24 cellular contexts compared by ENCODE assay signal in genomic region chr5:102772273-102772672, GRCh38. TPM values are rescaled to one million over a fixed set of nuclear protein-coding genes. Genes with fewer than 3 reads are reported as not detected.
DNase-seq lines count a peak whose midpoint lies in the region; ATAC-seq, FAIRE-seq and TF ChIP-seq lines count a peak whose summit lies in the region.
"Had no signal": no experiment of that assay in that cellular context is flagged by ENCODE, and none has a peak within 500 bp of the region (broad histone marks: within the 10 kb centered on the region; RNA-seq: fewer than 3 reads in every experiment).

No MANE protein-coding gene starts in this region.

- no peaks in the 10 kb centered on the region for H3K36me3 Mint-ChIP-seq in MCF 10A (ENCODE audit: insufficient read depth, unreplicated experiment)

- no peaks in the 10 kb centered on the region for H3K27me3 Mint-ChIP-seq in MCF 10A (ENCODE audit: insufficient read depth, unreplicated experiment)
- H3K27me3 Mint-ChIP-seq: B cell; stimulated activated naive CD8-positive, alpha-beta T cell treated with anti-CD3 and anti-CD28 coated beads, Interleukin-15, amount 100 ng/mL, for 72 hours; type B pancreatic cell had no signal

- H3K4me3 Mint-ChIP-seq in MCF 10A (ENCODE audit: unreplicated experiment): no peak overlapping the region
- H3K4me3 Mint-ChIP-seq: B cell, type B pancreatic cell had no signal

- H3K27ac Mint-ChIP-seq in MCF 10A (ENCODE audit: low read depth, unreplicated experiment): no peak overlapping the region
- H3K27ac Mint-ChIP-seq: B cell, type B pancreatic cell had no signal

- POLR2A ChIA-PET in MCF 10A (lab: Yijun Ruan, JAX): no interaction called here

- H3K4me1 Mint-ChIP-seq in MCF 10A (ENCODE audit: insufficient read depth, unreplicated experiment): no peaks in the 10 kb centered on the region

- FAIRE-seq in GM12891 (lab: Jason Lieb, UNC): peak; percentile 69
- FAIRE-seq: kidney had no signal

- TF ChIP-seq POLR2A in GM12891 (IDR thresholded peaks at IDR 0.05; ENCODE audit: low read depth, low read length): no peak

- intact Hi-C loops in MCF 10A (cut with micrococcal nuclease): no loop called here

- no TSS peak for BruUV-seq in MCF 10A (replicated peaks; lab: Mats Ljungman, UMichigan)

- no peak for TF ChIP-seq CTCF in MCF 10A (IDR thresholded peaks at IDR 0.05; ENCODE audit: unreplicated experiment)

- H3K9me3 Mint-ChIP-seq in MCF 10A (ENCODE audit: unreplicated experiment): no peaks in the 10 kb centered on the region
- H3K9me3 Mint-ChIP-seq: type B pancreatic cell had no signal

- DNase-seq in NOMO-1 treated with DMSO at 0.1 percent for 48 hours (lab: John Stamatoyannopoulos, UW; ENCODE audit: unreplicated experiment) (peak; percentile 23), NOMO-1 treated with dmso at 0.1 percent for 144 hours (lab: John Stamatoyannopoulos, UW; ENCODE audit: unreplicated experiment) (no peak), GM12891 (ENCODE audit: insufficient read length, low spot score) (no peak), amniotic epithelial cell (ENCODE audit: low read depth) (peak; percentile 36), renal cortical epithelial cell (ENCODE audit: low read depth) (peak; percentile 30), NCI-H82 treated with DMSO at 0.1 percent for 48 hours (lab: John Stamatoyannopoulos, UW; ENCODE audit: unreplicated experiment) (no peak), MCF 10A (ENCODE audit: unreplicated experiment) (no peak)
- DNase-seq: 8988T; amniotic stem cell; COR-L47; foreskin keratinocyte; hypothalamus; kidney; NCI-H1092 treated with DMSO at 0.1 percent for 48 hours; NCI-H2029 treated with DMSO at 0.1 percent for 48 hours; sigmoid colon; SK-N-SH; stimulated activated CD4-positive, alpha-beta T cell treated with anti-CD3 and anti-CD28 coated beads, Interleukin-2, amount 100 ng/mL, for 24 hours; stimulated activated naive CD8-positive, alpha-beta T cell treated with anti-CD3 and anti-CD28 coated beads, Interleukin-15, amount 100 ng/mL, for 72 hours had no signal

- ATAC-seq in GM21825 (IDR thresholded peaks at IDR 0.05; ENCODE audit: unreplicated experiment): no peak
- ATAC-seq: activated CD4-positive, CD25-positive, alpha-beta regulatory T cell treated with anti-CD3 and anti-CD28 coated beads, Interleukin-2, amount 50 U/mL, for 24 hours; foreskin keratinocyte; HCT116; stimulated activated naive CD8-positive, alpha-beta T cell treated with anti-CD3 and anti-CD28 coated beads, Interleukin-15, amount 100 ng/mL, for 72 hours had no signal

- CTCF ChIA-PET in MCF 10A (lab: Yijun Ruan, JAX): interaction anchor here (0.6 to 1.2 kb wide), 3 partner anchors 10 to 11 kb away, joined by 3 to 4 read pairs (median 3); no protein-coding TSS in a partner anchor

TF ChIP-seq in GM12891, 5 proteins besides CTCF, POLR2A, EP300 and RAD21:
- TF ChIP-seq PAX5 (IDR thresholded peaks at IDR 0.05; ENCODE audit: insufficient read depth, low read length, severe bottlenecking): no peak
- no peak for TF ChIP-seq POU2F2 (IDR thresholded peaks at IDR 0.05; ENCODE audit: low read depth, low read length)
- no peak for TF ChIP-seq TAF1 (IDR thresholded peaks at IDR 0.05; ENCODE audit: low read depth, low read length)
- no peak for TF ChIP-seq POLR2AphosphoS5 (IDR thresholded peaks at IDR 0.05; ENCODE audit: low read depth, low read length)
- no peak for TF ChIP-seq SPI1 (IDR thresholded peaks at IDR 0.05; ENCODE audit: low read depth, low read length)

RNA-seq across cellular contexts. Expression of gene PAM, which starts 17.2 kb away (rescaled TPM):
- polyA plus RNA-seq in GM12891 (2012; ENCODE audit: low read depth, missing spikeins): 20.7 TPM
- total RNA-seq in renal cortical epithelial cell (405 and 963 TPM in 2 replicates), MCF 10A (2022) (60.3 and 64.3 TPM in 2 replicates)

Comparison
In these comparisons a context has a peak if more than half of its experiments do, and no peak if none do; other contexts are left out.
1. DNase-seq: peak in NOMO-1 treated with DMSO at 0.1 percent for 48 hours (single experiment), amniotic epithelial cell (single experiment) and renal cortical epithelial cell (single experiment); none in NOMO-1 treated with dmso at 0.1 percent for 144 hours (single experiment), GM12891 (single experiment), NCI-H82 treated with DMSO at 0.1 percent for 48 hours (single experiment) and MCF 10A (single experiment).